16 cellular contexts compared by ENCODE assay signal in the genomic region with DNA sequence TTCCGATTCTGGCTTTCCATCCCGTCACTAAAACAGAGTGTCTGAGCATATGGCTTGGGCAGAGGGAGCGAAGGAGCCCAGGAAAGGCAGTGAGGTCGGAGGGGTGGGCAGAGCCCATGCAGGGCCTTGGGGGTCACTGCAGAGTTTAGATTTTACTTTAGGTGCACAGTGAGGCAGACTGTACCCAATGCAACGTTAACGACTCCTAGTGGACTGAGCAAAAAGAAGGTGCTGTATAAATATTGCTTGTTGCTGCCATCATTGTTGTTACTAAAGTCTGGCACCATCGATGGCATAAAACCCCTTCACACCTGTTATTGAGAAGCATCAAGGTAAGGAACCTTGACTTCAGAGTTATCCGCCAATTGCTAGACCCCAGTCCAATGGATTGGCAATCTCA.
"Had no signal": no experiment of that assay in that cellular context is flagged by ENCODE, and none has a peak within 500 bp of the region (broad histone marks: within the 10 kb centered on the region; RNA-seq: fewer than 3 reads in every experiment).

No MANE protein-coding gene starts in this region.

- H3K27ac ChIP-seq: cardiac muscle cell, foreskin keratinocyte, thoracic aorta had no signal

- H3K9me3 ChIP-seq: thoracic aorta had no signal

- H3K4me1 ChIP-seq: foreskin keratinocyte had no signal

- H3K27me3 ChIP-seq: cardiac muscle cell had no signal

- H3K4me3 ChIP-seq: cardiac muscle cell, lung, thoracic aorta had no signal

- DNase-seq: activated CD4-positive, alpha-beta T cell treated with anti-CD3 and anti-CD28 coated beads for 1 hour; activated naive CD4-positive, alpha-beta T cell treated with anti-CD3 and anti-CD28 coated beads, Interleukin-2, amount 10 ng/mL, durations not matched to agents 7 days and 5 days; activated naive CD8-positive, alpha-beta T cell treated with anti-CD3 and anti-CD28 coated beads, Interleukin-2, amount 50 U/mL, for 24 hours; activated T-cell treated with anti-CD3 and anti-CD28 coated beads, Interleukin-2, amount 50 U/mL, for 24 hours; effector CD8-positive, alpha-beta T cell; erythroblast; foreskin keratinocyte; naive thymus-derived CD4-positive, alpha-beta T cell; occipital lobe; posterior cingulate gyrus; stimulated activated CD4-positive, alpha-beta T cell treated with anti-CD3 and anti-CD28 coated beads, Interleukin-4, amount 100 ng/mL, for 24 hours; stimulated activated naive CD4-positive, alpha-beta T cell treated with Interleukin-2 at 50 U/mL for 16 hours had no signal

- FAIRE-seq: TTC549 had no signal

- H3K36me3 ChIP-seq: cardiac muscle cell, thoracic aorta had no signal
